In the genomic region with DNA sequence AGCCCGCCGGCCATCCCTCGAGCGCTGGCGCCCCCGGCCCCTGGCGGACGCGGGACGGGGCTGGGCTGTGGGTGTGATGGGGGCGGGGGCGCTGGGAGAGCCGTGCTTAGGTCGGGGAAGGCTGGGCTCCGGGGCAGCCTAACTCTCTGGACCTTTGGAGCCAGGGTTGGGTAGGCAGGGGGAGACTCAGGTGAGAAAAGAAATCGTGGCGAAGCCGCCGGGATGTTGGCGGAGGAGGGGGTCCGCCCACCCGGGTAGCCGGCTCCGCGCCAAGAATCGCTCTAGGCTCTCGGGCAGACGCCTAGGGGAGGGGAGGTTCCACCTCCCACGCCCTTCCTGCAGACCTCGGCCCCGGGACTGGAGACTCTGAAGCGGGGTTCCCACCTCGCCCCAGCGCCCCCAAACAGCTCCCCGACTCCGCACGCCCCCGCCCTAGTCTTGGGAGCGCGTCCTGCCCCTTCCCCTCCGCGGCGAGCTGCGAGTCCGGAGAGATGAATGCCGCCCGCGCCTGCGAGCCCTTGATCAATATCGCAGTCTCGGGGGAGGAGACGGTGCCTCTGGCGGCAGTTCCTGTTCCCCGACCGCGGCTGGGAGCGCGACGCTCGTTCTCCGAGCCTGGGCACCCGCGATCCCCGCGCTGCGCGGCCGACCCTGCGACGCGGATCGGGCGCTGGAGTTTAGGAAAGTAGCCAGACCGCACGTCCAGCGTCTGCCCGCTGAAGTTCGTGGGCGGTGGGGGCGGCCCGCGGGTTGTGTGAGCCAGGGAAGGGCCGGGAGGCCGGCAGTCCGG, we compare ENCODE assay signal across 8 cellular contexts. TPM values are rescaled to one million over a fixed set of nuclear protein-coding genes. Genes with fewer than 3 reads are reported as not detected.
DNase-seq lines count a peak whose midpoint lies in the region; ATAC-seq, FAIRE-seq and TF ChIP-seq lines count a peak whose summit lies in the region.

No MANE protein-coding gene starts in this region.

- peak overlapping the region; percentile 77 for H3K4me3 Mint-ChIP-seq in astrocyte (ENCODE audit: unreplicated experiment)
- peak overlapping the region; percentile 66 to 82 (median 69) for H3K4me3 Mint-ChIP-seq in immature natural killer cell

- peak overlapping the region; percentile 76 for H3K4me2 ChIP-seq in astrocyte (ENCODE audit: low read length)

- H3K27me3 Mint-ChIP-seq in astrocyte (ENCODE audit: low read depth, unreplicated experiment) (peaks cover 71% of the 10 kb centered on the region), immature natural killer cell (ENCODE audit: low read depth in 3 of 3) (peaks cover 13 to 31% (median 16%) of the 10 kb centered on the region in 3 donors)

- H3K27ac ChIP-seq in astrocyte (ENCODE audit: low read depth, low read length): no peak overlapping the region

- peak overlapping the region; percentile 5 for H3K4me3 ChIP-seq in astrocyte (ENCODE audit: insufficient read depth, low read depth, low read length)

- no peaks in the 10 kb centered on the region for H3K36me3 ChIP-seq in astrocyte (ENCODE audit: insufficient read depth, low read length)

- H3K27me3 ChIP-seq in astrocyte (ENCODE audit: insufficient read depth, low read length): peaks cover 66% of the 10 kb centered on the region

- H3K9me3 Mint-ChIP-seq in astrocyte (ENCODE audit: unreplicated experiment): no peaks in the 10 kb centered on the region
- no peaks in the 10 kb centered on the region for H3K9me3 Mint-ChIP-seq in immature natural killer cell

- TF ChIP-seq CTCF in astrocyte (IDR thresholded peaks at IDR 0.05; ENCODE audit: insufficient read depth, low read depth, low read length): no peak

- H3K36me3 Mint-ChIP-seq in astrocyte (ENCODE audit: low read depth, unreplicated experiment) (no peaks in the 10 kb centered on the region), immature natural killer cell (no peaks in the 10 kb centered on the region)

- H3K27ac Mint-ChIP-seq in astrocyte (ENCODE audit: unreplicated experiment): no peak overlapping the region
- H3K27ac Mint-ChIP-seq in immature natural killer cell: no peak overlapping the region

- ATAC-seq in GM18868 (IDR thresholded peaks at IDR 0.05; ENCODE audit: unreplicated experiment) (no peak), GM18861 (IDR thresholded peaks at IDR 0.05; ENCODE audit: unreplicated experiment) (no peak)

- H3K4me1 ChIP-seq in astrocyte (ENCODE audit: insufficient read depth, low read length): peaks cover 9% of the 10 kb centered on the region

- H3K9ac ChIP-seq in astrocyte (ENCODE audit: low read length): no peak overlapping the region

- DNase-seq in NCI-H146 (lab: John Stamatoyannopoulos, UW) (peak; percentile 59), NCI-H146 treated with DMSO at 0.1 percent for 48 hours (lab: John Stamatoyannopoulos, UW; ENCODE audit: unreplicated experiment) (no peak), SIG-M5 treated with dmso at 0.1 percent for 504 hours (lab: John Stamatoyannopoulos, UW; ENCODE audit: unreplicated experiment) (peak; percentile 63), astrocyte (ENCODE audit: low read depth) (no peak), immature natural killer cell (no peak)
- DNase-seq in stimulated activated CD4-positive, alpha-beta T cell treated with anti-CD3 and anti-CD28 coated beads, Interleukin-1b, Interleukin-23, amount 100 ng/mL, for 24 hours (ENCODE audit: low read depth in 4 of 4, low spot score in 1 of 4): peak in 3 of 4 experiments; percentile 10 to 25 (median 14)

- no peaks in the 10 kb centered on the region for H3K79me2 ChIP-seq in astrocyte (ENCODE audit: insufficient read depth, low read length)

- FAIRE-seq in astrocyte (lab: Jason Lieb, UNC): no peak

- H3K4me1 Mint-ChIP-seq in astrocyte (ENCODE audit: low read depth, unreplicated experiment): peaks cover 3% of the 10 kb centered on the region
- H3K4me1 Mint-ChIP-seq in immature natural killer cell: peaks cover 6 to 11% of the 10 kb centered on the region in 2 donors

- H3K9me3 ChIP-seq in astrocyte (ENCODE audit: insufficient read depth, low read depth, low read length): no peaks in the 10 kb centered on the region

- H4K20me1 ChIP-seq in astrocyte (ENCODE audit: insufficient read depth, low read length): no peaks in the 10 kb centered on the region

- H2AFZ ChIP-seq in astrocyte (ENCODE audit: low read depth, low read length): peak overlapping the region; percentile 77

RNA-seq across cellular contexts. Expression of a gene that starts 0.7 kb away (rescaled TPM):
- 0.20 and 0.38 TPM in 2 replicates for total RNA-seq in astrocyte
- polyA plus RNA-seq in immature natural killer cell: not detected

RNA-seq across cellular contexts. Expression of a gene that starts 59.9 kb away (rescaled TPM):
- total RNA-seq in astrocyte: not detected in 2 replicates
- not detected for polyA plus RNA-seq in immature natural killer cell

Comparison
In these comparisons a context has a peak if more than half of its experiments do, and no peak if none do; other contexts are left out.
1. DNase-seq: peak in NCI-H146 (single experiment), SIG-M5 treated with dmso at 0.1 percent for 504 hours (single experiment) and stimulated activated CD4-positive, alpha-beta T cell treated with anti-CD3 and anti-CD28 coated beads, Interleukin-1b, Interleukin-23, amount 100 ng/mL, for 24 hours (3 of 4); none in NCI-H146 treated with DMSO at 0.1 percent for 48 hours (single experiment), astrocyte (single experiment) and immature natural killer cell (0 of 3).